In genomic region chr17:44907696-44908470, GRCh38 we compare ENCODE assay signal across 23 cellular contexts. TPM values are rescaled to one million over a fixed set of nuclear protein-coding genes. Genes with fewer than 3 reads are reported as not detected.
DNase-seq lines count a peak whose midpoint lies in the region; ATAC-seq and TF ChIP-seq lines count a peak whose summit lies in the region.
"Had no signal": no experiment of that assay in that cellular context is flagged by ENCODE, and none has a peak within 500 bp of the region (broad histone marks: within the 10 kb centered on the region; RNA-seq: fewer than 3 reads in every experiment).

No MANE protein-coding gene starts in this region.

- peak overlapping the region; percentile 84; the same call in 2 of the 3 replicates for H2BK15ac ChIP-seq in IMR-90 (ENCODE audit: low read depth, low read length)

- H3K4me2 ChIP-seq in BLaER1 treated with 17β-estradiol and CSF1 and Interleukin-3, amounts not matched to agents 10 nM and 100 nM: peak overlapping the region in 8 of 11 experiments; percentile 6 to 60 (median 36); a peak in 5 of 22 replicates
- H3K4me2 ChIP-seq in IMR-90 (ENCODE audit: low read depth, low read length): no peak overlapping the region

- H2AK9ac ChIP-seq in IMR-90 (replicated peaks; ENCODE audit: low read depth, low read length, poor library complexity): peak overlapping the region; percentile 75

- H3K9me3 ChIP-seq in BLaER1 treated with 17β-estradiol and CSF1 and Interleukin-3, amounts not matched to agents 10 nM and 100 nM (replicated peaks in 1 of 11): no peaks in the 10 kb centered on the region
- no peaks in the 10 kb centered on the region for H3K9me3 ChIP-seq in IMR-90 (ENCODE audit: control insufficient read depth, insufficient read depth, low read length)
- no peaks in the 10 kb centered on the region for H3K9me3 ChIP-seq in stomach

- peaks cover 18% of the 10 kb centered on the region for H3K27me3 Mint-ChIP-seq in brain
- H3K27me3 Mint-ChIP-seq in activated CD8-positive, alpha-beta T cell treated with anti-CD3 and anti-CD28 coated beads, Interleukin-2, amount 10 ng/mL, durations not matched to agents 7 days and 5 days (ENCODE audit: low read depth): peaks cover 30% of the 10 kb centered on the region

- no TSS peak for BruUV-seq in IMR-90 (replicated peaks; lab: Mats Ljungman, UMichigan)

- peak overlapping the region; percentile 99 for H2BK20ac ChIP-seq in IMR-90 (ENCODE audit: low read depth, low read length)

- peaks cover 46% of the 10 kb centered on the region for H3K4me1 Mint-ChIP-seq in brain
- peaks cover 13% of the 10 kb centered on the region for H3K4me1 Mint-ChIP-seq in activated CD8-positive, alpha-beta T cell treated with anti-CD3 and anti-CD28 coated beads, Interleukin-2, amount 10 ng/mL, durations not matched to agents 7 days and 5 days (ENCODE audit: low read depth)

- no peak overlapping the region for H3K18ac ChIP-seq in IMR-90 (ENCODE audit: low read depth, low read length)

- H3K36me3 ChIP-seq in BLaER1 treated with 17β-estradiol and CSF1 and Interleukin-3, amounts not matched to agents 10 nM and 100 nM: no peaks in the 10 kb centered on the region
- H3K36me3 ChIP-seq in IMR-90 (ENCODE audit: control insufficient read depth, insufficient read depth, low read length) (no peaks in the 10 kb centered on the region), stomach (no peaks in the 10 kb centered on the region)

- dilution Hi-C loops in IMR-90 (cut with HindIII; ENCODE audit: low sequenced_read_pairs, unreplicated experiment): no loop called here

- no peak overlapping the region for H2AFZ ChIP-seq in IMR-90 (replicated peaks; ENCODE audit: low read length, poor library complexity)

- POLR2A ChIA-PET in IMR-90 (lab: Charles Lee; ENCODE audit: unreplicated experiment): no interaction called here
- POLR2A ChIA-PET in activated CD8-positive, alpha-beta T cell treated with anti-CD3 and anti-CD28 coated beads, Interleukin-2, amount 10 ng/mL, durations not matched to agents 7 days and 5 days (lab: Charles Lee): no interaction called here

- no peak overlapping the region for H3K56ac ChIP-seq in IMR-90 (ENCODE audit: extremely low read depth, insufficient read depth, low read length)

- H3K79me1 ChIP-seq in IMR-90 (ENCODE audit: low read depth in 1 of 2, low read length in 2 of 2): peaks cover 0 to 16% of the 10 kb centered on the region in 2 experiments; a peak in 2 of 4 replicates

- no peak overlapping the region for H3K9ac ChIP-seq in BLaER1 treated with 17β-estradiol and CSF1 and Interleukin-3, amounts not matched to agents 10 nM and 100 nM
- no peak overlapping the region for H3K9ac ChIP-seq in IMR-90 (ENCODE audit: low read depth, low read length)

- H3K4me3 Mint-ChIP-seq in brain: no peak overlapping the region
- no peak overlapping the region for H3K4me3 Mint-ChIP-seq in activated CD8-positive, alpha-beta T cell treated with anti-CD3 and anti-CD28 coated beads, Interleukin-2, amount 10 ng/mL, durations not matched to agents 7 days and 5 days
- H3K4me3 Mint-ChIP-seq: CD14-positive monocyte, T-cell had no signal

- WGBS in IMR-90 (ENCODE audit: extremely low coverage in 2 of 2, insufficient read length in 1 of 2), 2 experiments: 60% methylated on average over 1 of the region's 11 CpGs; no CpG with 5 or more reads in 1 of the 2 experiments
- WGBS in stomach, 5 donors: 78 to 86% (median 80%) methylated on average over 11 of the region's 11 CpGs

- TF ChIP-seq POLR2A in IMR-90 (IDR thresholded peaks at IDR 0.05; ENCODE audit: low read depth, low read length) (no peak), stomach (IDR thresholded peaks at IDR 0.05) (no peak)

- no peak for TF ChIP-seq CTCF in IMR-90 (conservative IDR thresholded peaks at IDR 0.05; ENCODE audit: low read depth, low read length)
- no peak for TF ChIP-seq CTCF in brain (conservative IDR thresholded peaks at IDR 0.05)
- no peak for TF ChIP-seq CTCF in stomach (IDR thresholded peaks at IDR 0.05)

- H3K4me3 ChIP-seq in BLaER1 treated with 17β-estradiol and CSF1 and Interleukin-3, amounts not matched to agents 10 nM and 100 nM: no peak overlapping the region
- H3K4me3 ChIP-seq in IMR-90 (ENCODE audit: insufficient read depth, low read depth, low read length) (no peak overlapping the region), stomach (no peak overlapping the region)

- no peak for TF ChIP-seq RAD21 in IMR-90 (IDR thresholded peaks at IDR 0.05; ENCODE audit: low read length)

- H4K91ac ChIP-seq in IMR-90 (ENCODE audit: insufficient read depth, low read depth, low read length): peak overlapping the region; percentile 76

- no peak overlapping the region for H4K5ac ChIP-seq in IMR-90 (ENCODE audit: low read depth, low read length)

- in situ Hi-C loops in IMR-90 (cut with MboI; ENCODE audit: low sequenced_read_pairs): no loop called here

- H3K23ac ChIP-seq in IMR-90 (ENCODE audit: low read depth, low read length): peak overlapping the region; percentile 40; the same call in 1 of the 2 replicates

- DNase-seq in IMR-90: no peak
- peak; percentile 12 for DNase-seq in pons (ENCODE audit: low spot score)
- no peak for DNase-seq in activated CD8-positive, alpha-beta T cell treated with anti-CD3 and anti-CD28 coated beads, Interleukin-2, amount 10 ng/mL, durations not matched to agents 7 days and 5 days
- DNase-seq in stomach: no peak
- no peak for DNase-seq in H4 (ENCODE audit: low spot score)
- DNase-seq: DMS 273 treated with DMSO at 0.1 percent for 48 hours, DND-41, GDM1, GOT3, Karpas-422, NCI-H1417 treated with DMSO at 0.1 percent for 48 hours, NCI-H187 treated with DMSO at 0.1 percent for 48 hours, NCI-H2171, NCI-H446, NCI-H526 treated with DMSO at 0.1 percent for 48 hours, SHP77 treated with DMSO at 0.1 percent for 48 hours, T-cell had no signal

- H4K8ac ChIP-seq in IMR-90 (ENCODE audit: low read depth in 2 of 2, low read length in 2 of 2): no peak overlapping the region; a peak in 2 of 4 replicates

- peak overlapping the region; percentile 78 for H3K14ac ChIP-seq in IMR-90 (replicated peaks; ENCODE audit: low read depth, low read length)

- peak overlapping the region; percentile 99 for H3K4ac ChIP-seq in IMR-90 (ENCODE audit: low read depth, low read length)

- H2BK5ac ChIP-seq in IMR-90 (ENCODE audit: low read depth, low read length, poor library complexity, severe bottlenecking): no peak overlapping the region

- peak overlapping the region in 3 of 5 experiments; percentile 23 to 76 (median 72) for H3K27ac Mint-ChIP-seq in brain
- H3K27ac Mint-ChIP-seq in activated CD8-positive, alpha-beta T cell treated with anti-CD3 and anti-CD28 coated beads, Interleukin-2, amount 10 ng/mL, durations not matched to agents 7 days and 5 days: no peak overlapping the region
- H3K27ac Mint-ChIP-seq: CD14-positive monocyte, T-cell had no signal

- peak overlapping the region; percentile 100 for H2AK5ac ChIP-seq in IMR-90 (ENCODE audit: low read depth, low read length)

- peak overlapping the region; percentile 100 for H2BK120ac ChIP-seq in IMR-90 (ENCODE audit: low read depth, low read length)

- peaks cover 0 to 24% (median 0%) of the 10 kb centered on the region in 11 experiments; a peak in 2 of 22 replicates for H4K20me1 ChIP-seq in BLaER1 treated with 17β-estradiol and CSF1 and Interleukin-3, amounts not matched to agents 10 nM and 100 nM
- no peaks in the 10 kb centered on the region for H4K20me1 ChIP-seq in IMR-90 (ENCODE audit: insufficient read depth, low read length)

- H3K27ac ChIP-seq in BLaER1 treated with 17β-estradiol and CSF1 and Interleukin-3, amounts not matched to agents 10 nM and 100 nM: no peak overlapping the region
- H3K27ac ChIP-seq in IMR-90 (ENCODE audit: insufficient read depth, low read length): no peak overlapping the region
- no peak overlapping the region for H3K27ac ChIP-seq in stomach

- TF ChIP-seq EP300 in stomach (IDR thresholded peaks at IDR 0.05): no peak

- ATAC-seq in IMR-90 (ENCODE audit: low read depth): no peak
- ATAC-seq in activated CD8-positive, alpha-beta T cell treated with anti-CD3 and anti-CD28 coated beads, Interleukin-2, amount 10 ng/mL, durations not matched to agents 7 days and 5 days: no peak
- ATAC-seq: SK-N-SH treated with all-trans-retinoic acid at 6 μM for 48 hours, T-cell had no signal

- no peaks in the 10 kb centered on the region for H3K36me3 Mint-ChIP-seq in brain
- no peaks in the 10 kb centered on the region for H3K36me3 Mint-ChIP-seq in activated CD8-positive, alpha-beta T cell treated with anti-CD3 and anti-CD28 coated beads, Interleukin-2, amount 10 ng/mL, durations not matched to agents 7 days and 5 days (ENCODE audit: low read depth)
- H3K36me3 Mint-ChIP-seq: T-cell had no signal

- intact Hi-C loops in IMR-90 (cut with micrococcal nuclease) (no loop called here), stomach (cut with DNase I; ENCODE audit: low total_unique reads) (no loop called here)

- H3K27me3 ChIP-seq in BLaER1 treated with 17β-estradiol and CSF1 and Interleukin-3, amounts not matched to agents 10 nM and 100 nM: peaks cover 22 to 38% (median 33%) of the 10 kb centered on the region in 11 experiments
- H3K27me3 ChIP-seq in IMR-90 (ENCODE audit: control insufficient read depth, insufficient read depth, low read length) (0 out of 2 replicates have a peak, but pooled peaks cover 2% of the 10 kb centered on the region), stomach (peaks cover 0 to 28% (median 16%) of the 10 kb centered on the region in 3 donors)

- H3K4me1 ChIP-seq in BLaER1 treated with 17β-estradiol and CSF1 and Interleukin-3, amounts not matched to agents 10 nM and 100 nM: peaks cover 36 to 63% (median 52%) of the 10 kb centered on the region in 10 experiments
- H3K4me1 ChIP-seq in IMR-90 (ENCODE audit: control insufficient read depth, insufficient read depth, low read length) (peaks cover 18% of the 10 kb centered on the region), stomach (peaks cover 10 to 20% (median 13%) of the 10 kb centered on the region in 4 donors)

- CTCF ChIA-PET in IMR-90 (lab: Yijun Ruan, JAX): no interaction called here
- CTCF ChIA-PET in activated CD8-positive, alpha-beta T cell treated with anti-CD3 and anti-CD28 coated beads, Interleukin-2, amount 10 ng/mL, durations not matched to agents 7 days and 5 days (lab: Charles Lee): interaction anchor here (0.6 kb wide), 1 partner anchor 192 kb away, joined by 3 read pairs; no protein-coding TSS in a partner anchor

- peaks cover 0 to 4% (median 0%) of the 10 kb centered on the region in 5 experiments for H3K9me3 Mint-ChIP-seq in brain
- H3K9me3 Mint-ChIP-seq in activated CD8-positive, alpha-beta T cell treated with anti-CD3 and anti-CD28 coated beads, Interleukin-2, amount 10 ng/mL, durations not matched to agents 7 days and 5 days (ENCODE audit: insufficient read depth): no peaks in the 10 kb centered on the region
- H3K9me3 Mint-ChIP-seq: T-cell had no signal

- H3K9me1 ChIP-seq in IMR-90 (ENCODE audit: insufficient read depth, low read length): peaks cover 34% of the 10 kb centered on the region

RNA-seq across cellular contexts. Expression of gene GFAP, which starts 7.4 kb away (rescaled TPM):
- 0.18 TPM in 1 of 2 replicates, not detected in the other for total RNA-seq in IMR-90 (2012; rRNA removed)
- polyA plus RNA-seq in IMR-90 (2012; rRNA removed): 0.19 and 0.40 TPM in 2 replicates
- polyA plus RNA-seq in IMR-90 (2012; cell fraction: cytosol; rRNA removed): 0.02 and 0.13 TPM in 2 replicates
- 0.05 and 0.18 TPM in 2 replicates for polyA plus RNA-seq in IMR-90 (2012; cell fraction: nucleus; rRNA removed; ENCODE audit: low replicate concordance)
- polyA plus RNA-seq in brain (ENCODE audit: insufficient read depth, low read depth, low replicate concordance): 4,939 TPM
- not detected for total RNA-seq in activated CD8-positive, alpha-beta T cell treated with anti-CD3 and anti-CD28 coated beads, Interleukin-2, amount 10 ng/mL, durations not matched to agents 7 days and 5 days
- 1 to 10 TPM in 1 of 5 donors, not detected in 4; 9.7 TPM for total RNA-seq in stomach
- polyA plus RNA-seq in stomach: 1 to 10 TPM in 1 of 3 donors, under 1 TPM in 2; 0.15 to 1.4 (median 0.23) TPM
- total RNA-seq in H4 (2014; rRNA removed; shearing (Covaris generic)): not detected in 2 replicates
- total RNA-seq: MCF 10A, OCI-LY7, T-cell had no signal

RNA-seq across cellular contexts. Expression of gene EFTUD2, which starts 8.6 kb away (rescaled TPM):
- total RNA-seq in IMR-90 (2012; rRNA removed) (126 and 178 TPM in 2 replicates), stomach (100 to 1,000 TPM in 3 of 5 donors, 10 to 100 TPM in 2; 70.1 to 176 (median 111) TPM)
- polyA plus RNA-seq in IMR-90 (2012; rRNA removed) (72.5 and 74.8 TPM in 2 replicates), brain (ENCODE audit: insufficient read depth, low read depth, low replicate concordance) (95.8 TPM), stomach (10 to 100 TPM; 15.9 to 28.6 (median 21.2) TPM)
- polyA plus RNA-seq in IMR-90 (2012; cell fraction: cytosol; rRNA removed): 44.7 and 106 TPM in 2 replicates
- 70.1 and 74.1 TPM in 2 replicates for polyA plus RNA-seq in IMR-90 (2012; cell fraction: nucleus; rRNA removed; ENCODE audit: low replicate concordance)
- 100 to 1,000 TPM; 148 to 156 TPM for total RNA-seq in activated CD8-positive, alpha-beta T cell treated with anti-CD3 and anti-CD28 coated beads, Interleukin-2, amount 10 ng/mL, durations not matched to agents 7 days and 5 days
- 120 and 173 TPM in 2 replicates for total RNA-seq in H4 (2014; rRNA removed; shearing (Covaris generic))

RNA-seq across cellular contexts. Expression of gene KIF18B, which starts 39.7 kb away (rescaled TPM):
- total RNA-seq in IMR-90 (2012; rRNA removed) (1.3 and 2.5 TPM in 2 replicates), stomach (10 to 100 TPM in 1 of 5 donors, 1 to 10 TPM in 1, under 1 TPM in 2, not detected in 1; 0.58 to 12.2 (median 2.0) TPM)
- polyA plus RNA-seq in IMR-90 (2012; rRNA removed) (16.0 and 17.4 TPM in 2 replicates), brain (ENCODE audit: insufficient read depth, low read depth, low replicate concordance) (10.9 TPM), stomach (1 to 10 TPM in 2 of 3 donors, under 1 TPM in 1; 0.15 to 2.2 (median 1.2) TPM)
- polyA plus RNA-seq in IMR-90 (2012; cell fraction: cytosol; rRNA removed): 7.6 and 7.8 TPM in 2 replicates
- polyA plus RNA-seq in IMR-90 (2012; cell fraction: nucleus; rRNA removed; ENCODE audit: low replicate concordance): 23.3 and 68.0 TPM in 2 replicates
- total RNA-seq in activated CD8-positive, alpha-beta T cell treated with anti-CD3 and anti-CD28 coated beads, Interleukin-2, amount 10 ng/mL, durations not matched to agents 7 days and 5 days: 100 to 1,000 TPM; 104 to 113 TPM
- total RNA-seq in H4 (2014; rRNA removed; shearing (Covaris generic)): 4.5 and 4.9 TPM in 2 replicates
- polyA plus RNA-seq: CD14-positive monocyte had no signal

Comparison
In these comparisons a context has a peak if more than half of its experiments do, and no peak if none do; other contexts are left out.
1. RNA of gene KIF18B, which starts 39.7 kb away (total RNA-seq): 104 to 113 TPM in activated CD8-positive, alpha-beta T cell treated with anti-CD3 and anti-CD28 coated beads, Interleukin-2, amount 10 ng/mL, durations not matched to agents 7 days and 5 days; 4.5 to 4.9 TPM in H4, 1.3 to 2.5 TPM in IMR-90 and 0.58 to 12.2 TPM in stomach; every median in the first group is over 4 times any median in the second.